9 cellular contexts compared by ENCODE assay signal in the genomic region with DNA sequence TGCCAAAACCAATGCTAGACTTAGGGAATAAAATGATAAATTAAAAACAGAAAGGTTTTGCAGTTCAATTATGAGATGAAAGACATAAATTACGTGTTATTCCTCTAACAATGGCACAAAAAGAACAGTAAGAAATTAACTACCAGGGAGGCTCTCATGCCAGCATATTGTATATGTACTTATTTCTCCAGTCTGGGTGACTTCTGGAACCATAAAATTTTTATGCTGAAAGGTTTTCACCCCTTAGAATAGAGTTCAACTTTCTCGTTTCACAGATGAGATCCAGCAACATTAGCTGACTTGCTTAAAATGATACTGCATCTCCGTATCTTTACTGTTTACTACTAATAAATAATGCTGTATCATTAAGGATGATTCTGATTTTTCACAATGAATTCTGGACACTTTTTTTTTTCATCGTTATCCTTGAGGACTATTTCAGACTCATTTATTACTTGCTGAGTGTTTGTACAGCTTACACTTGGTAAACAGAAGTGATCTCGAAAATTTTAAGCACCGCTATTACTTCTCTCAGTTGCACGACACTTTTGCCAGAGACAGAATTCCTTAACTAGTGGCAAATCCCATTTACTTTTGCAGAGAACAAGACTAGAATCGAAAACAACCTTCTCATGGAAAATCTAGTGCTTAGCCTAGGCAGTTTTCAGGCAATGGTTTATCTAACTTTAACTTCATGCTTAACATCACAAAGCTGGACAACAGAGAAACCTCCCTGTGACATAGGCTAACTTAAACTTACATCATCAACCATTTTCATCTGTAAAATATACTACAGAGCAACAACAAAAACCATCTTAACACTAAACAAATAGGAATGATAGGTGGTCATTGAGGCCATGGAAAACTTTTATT. TPM values are rescaled to one million over a fixed set of nuclear protein-coding genes. Genes with fewer than 3 reads are reported as not detected.
DNase-seq lines count a peak whose midpoint lies in the region; ATAC-seq, FAIRE-seq and TF ChIP-seq lines count a peak whose summit lies in the region.
"Had no signal": no experiment of that assay in that cellular context is flagged by ENCODE, and none has a peak within 500 bp of the region (broad histone marks: within the 10 kb centered on the region; RNA-seq: fewer than 3 reads in every experiment).

No MANE protein-coding gene starts in this region.

- TF ChIP-seq CTCF in MM.1S (IDR thresholded peaks at IDR 0.05; ENCODE audit: low read length) (no peak), endothelial cell (IDR thresholded peaks at IDR 0.05; ENCODE audit: unreplicated experiment) (no peak), pancreas (IDR thresholded peaks at IDR 0.05) (no peak)

- H3K27me3 ChIP-seq in MM.1S (replicated peaks; ENCODE audit: insufficient read depth, low read length), result no peaks in the 10 kb centered on the region
- H3K27me3 ChIP-seq in pancreas, result no peaks in the 10 kb centered on the region

- intact Hi-C loops in pancreas (cut with DNase I), result no loop called here

- no peak for FAIRE-seq in pancreas (lab: Jason Lieb, UNC)

- H3K4me3 ChIP-seq in MM.1S (ENCODE audit: low read length), result peak overlapping the region; percentile 54
- peak overlapping the region in 3 of 4 donors; percentile 24 to 61 (median 54) for H3K4me3 ChIP-seq in pancreas

- peaks cover 3% of the 10 kb centered on the region; the same call in 1 of the 2 replicates for H3F3A ChIP-seq in MM.1S (ENCODE audit: insufficient read depth, low read length)

- H3K27me3 Mint-ChIP-seq in endothelial cell (ENCODE audit: unreplicated experiment) (peaks cover 5% of the 10 kb centered on the region), T-helper 17 cell (no peaks in the 10 kb centered on the region)
- no peaks in the 10 kb centered on the region for H3K27me3 Mint-ChIP-seq in activated CD8-positive, alpha-beta memory T cell treated with anti-CD3 and anti-CD28 coated beads, Interleukin-2, amount 10 ng/mL, durations not matched to agents 7 days and 5 days

- H3K9me3 Mint-ChIP-seq in endothelial cell (ENCODE audit: unreplicated experiment), result no peaks in the 10 kb centered on the region
- H3K9me3 Mint-ChIP-seq in activated CD8-positive, alpha-beta memory T cell treated with anti-CD3 and anti-CD28 coated beads, Interleukin-2, amount 10 ng/mL, durations not matched to agents 7 days and 5 days (ENCODE audit: low read depth), result no peaks in the 10 kb centered on the region
- H3K9me3 Mint-ChIP-seq: stimulated activated effector memory CD8-positive, alpha-beta T cell treated with anti-CD3 and anti-CD28 coated beads, Interleukin-12 subunit alpha, Interleukin-12 subunit beta, amount 100 ng/mL, for 72 hours had no signal

- DNase-seq in DMS79 (lab: John Stamatoyannopoulos, UW) (peak; percentile 77), MM.1S (no peak), endothelial cell (ENCODE audit: low spot score) (no peak), pancreas (no peak), T-helper 17 cell (no peak)
- DNase-seq in activated CD8-positive, alpha-beta memory T cell treated with anti-CD3 and anti-CD28 coated beads, Interleukin-2, amount 10 ng/mL, durations not matched to agents 7 days and 5 days, result no peak

- no peaks in the 10 kb centered on the region for H3K9me2 ChIP-seq in MM.1S (replicated peaks; ENCODE audit: insufficient read depth, low read length)

- H3K79me2 ChIP-seq in MM.1S (ENCODE audit: low read length), result peaks cover 93% of the 10 kb centered on the region

- no peaks in the 10 kb centered on the region for H3K9me3 ChIP-seq in MM.1S (replicated peaks; ENCODE audit: insufficient read depth, low read length)
- H3K9me3 ChIP-seq in pancreas, result no peaks in the 10 kb centered on the region
- no peaks in the 10 kb centered on the region for H3K9me3 ChIP-seq in T-helper 17 cell (ENCODE audit: control insufficient read depth, low read length, poor library complexity, severe bottlenecking)

- H3K4me1 Mint-ChIP-seq in endothelial cell (ENCODE audit: unreplicated experiment) (peaks cover 18% of the 10 kb centered on the region), T-helper 17 cell (peaks cover 31% of the 10 kb centered on the region)
- peaks cover 49% of the 10 kb centered on the region for H3K4me1 Mint-ChIP-seq in activated CD8-positive, alpha-beta memory T cell treated with anti-CD3 and anti-CD28 coated beads, Interleukin-2, amount 10 ng/mL, durations not matched to agents 7 days and 5 days

- WGBS in pancreas, 2 donors, result 5% methylated on average over 8 of the region's 8 CpGs

- H2AFZ ChIP-seq in MM.1S (ENCODE audit: low read length), result no peak overlapping the region

- H3K4me2 ChIP-seq in MM.1S (ENCODE audit: low read depth, low read length), result peak overlapping the region; percentile 53

- H3K36me3 ChIP-seq in MM.1S (replicated peaks; ENCODE audit: insufficient read depth, low read length) (no peaks in the 10 kb centered on the region; the same call in none of the 2 replicates), pancreas (peaks cover 0 to 29% (median 29%) of the 10 kb centered on the region in 3 donors)

- CTCF ChIA-PET in activated CD8-positive, alpha-beta memory T cell treated with anti-CD3 and anti-CD28 coated beads, Interleukin-2, amount 10 ng/mL, durations not matched to agents 7 days and 5 days (lab: Charles Lee), result interaction anchor here (0.6 to 1.8 kb wide), 3 partner anchors 10 to 65 kb away, joined by 3 to 8 read pairs (median 4); partner anchors contain the start of gene ZCCHC8

- H3K27ac ChIP-seq in MM.1S (ENCODE audit: low read length) (no peak overlapping the region), pancreas (peak overlapping the region in 1 of 4 donors; percentile 35)

- ATAC-seq in pancreas (no peak), HG03095 (IDR thresholded peaks at IDR 0.05; ENCODE audit: unreplicated experiment) (no peak), HG03520 (IDR thresholded peaks at IDR 0.05; ENCODE audit: unreplicated experiment) (no peak), T-helper 17 cell (no peak)
- no peak for ATAC-seq in activated CD8-positive, alpha-beta memory T cell treated with anti-CD3 and anti-CD28 coated beads, Interleukin-2, amount 10 ng/mL, durations not matched to agents 7 days and 5 days
- ATAC-seq: stimulated activated effector memory CD8-positive, alpha-beta T cell treated with anti-CD3 and anti-CD28 coated beads, Interleukin-12 subunit alpha, Interleukin-12 subunit beta, amount 100 ng/mL, for 72 hours had no signal

- H3K9ac ChIP-seq in MM.1S (ENCODE audit: low read length), result no peak overlapping the region; the same call in 1 of the 2 replicates

- H3K4me1 ChIP-seq in MM.1S (ENCODE audit: low read length) (peaks cover 5% of the 10 kb centered on the region; the same call in 1 of the 2 replicates), pancreas (peaks cover 24 to 42% (median 33%) of the 10 kb centered on the region in 3 donors)

- H3K4me3 Mint-ChIP-seq in endothelial cell (ENCODE audit: unreplicated experiment) (peak overlapping the region; percentile 32), T-helper 17 cell (no peak overlapping the region)
- no peak overlapping the region for H3K4me3 Mint-ChIP-seq in activated CD8-positive, alpha-beta memory T cell treated with anti-CD3 and anti-CD28 coated beads, Interleukin-2, amount 10 ng/mL, durations not matched to agents 7 days and 5 days
- H3K4me3 Mint-ChIP-seq: stimulated activated effector memory CD8-positive, alpha-beta T cell treated with anti-CD3 and anti-CD28 coated beads, Interleukin-12 subunit alpha, Interleukin-12 subunit beta, amount 100 ng/mL, for 72 hours had no signal

- H4K20me1 ChIP-seq in MM.1S (ENCODE audit: insufficient read depth, low read length), result peaks cover 9% of the 10 kb centered on the region; the same call in 1 of the 2 replicates

- H3K36me3 Mint-ChIP-seq in endothelial cell (ENCODE audit: low read depth, unreplicated experiment) (peaks cover 30% of the 10 kb centered on the region), T-helper 17 cell (ENCODE audit: low read depth) (peaks cover 10% of the 10 kb centered on the region)
- peaks cover 61% of the 10 kb centered on the region for H3K36me3 Mint-ChIP-seq in activated CD8-positive, alpha-beta memory T cell treated with anti-CD3 and anti-CD28 coated beads, Interleukin-2, amount 10 ng/mL, durations not matched to agents 7 days and 5 days

- H3K27ac Mint-ChIP-seq in endothelial cell (ENCODE audit: unreplicated experiment) (no peak overlapping the region), T-helper 17 cell (no peak overlapping the region)
- no peak overlapping the region for H3K27ac Mint-ChIP-seq in activated CD8-positive, alpha-beta memory T cell treated with anti-CD3 and anti-CD28 coated beads, Interleukin-2, amount 10 ng/mL, durations not matched to agents 7 days and 5 days
- H3K27ac Mint-ChIP-seq: stimulated activated effector memory CD8-positive, alpha-beta T cell treated with anti-CD3 and anti-CD28 coated beads, Interleukin-12 subunit alpha, Interleukin-12 subunit beta, amount 100 ng/mL, for 72 hours had no signal

RNA-seq across cellular contexts. Expression of gene RSRC2, which starts 2.7 kb away (rescaled TPM):
- 75.2 TPM for total RNA-seq in endothelial cell (ENCODE audit: unreplicated experiment)
- total RNA-seq in pancreas, result 10 to 100 TPM; 17.1 to 37.3 (median 26.5) TPM
- polyA plus RNA-seq in pancreas, result 10 to 100 TPM; 38.2 to 70.6 TPM
- total RNA-seq in activated CD8-positive, alpha-beta memory T cell treated with anti-CD3 and anti-CD28 coated beads, Interleukin-2, amount 10 ng/mL, durations not matched to agents 7 days and 5 days, result 100 to 1,000 TPM; 102 to 113 TPM
- total RNA-seq in T-helper 17 cell, result 100 to 1,000 TPM; 292 to 297 TPM

RNA-seq across cellular contexts. Expression of gene KNTC1, which starts 3.0 kb away (rescaled TPM):
- total RNA-seq in endothelial cell (ENCODE audit: unreplicated experiment), result 32.6 TPM
- 1 to 10 TPM; 2.7 to 5.9 (median 4.2) TPM for total RNA-seq in pancreas
- polyA plus RNA-seq in pancreas, result 10 to 100 TPM in 1 of 2 donors, 1 to 10 TPM in 1; 6.6 to 10.2 TPM
- total RNA-seq in activated CD8-positive, alpha-beta memory T cell treated with anti-CD3 and anti-CD28 coated beads, Interleukin-2, amount 10 ng/mL, durations not matched to agents 7 days and 5 days, result 100 to 1,000 TPM; 129 to 200 TPM
- 10 to 100 TPM; 24.1 to 25.1 TPM for total RNA-seq in T-helper 17 cell

RNA-seq across cellular contexts. Expression of gene ZCCHC8, which starts 23.4 kb away (rescaled TPM):
- total RNA-seq in endothelial cell (ENCODE audit: unreplicated experiment), result 18.6 TPM
- 10 to 100 TPM in 3 of 6 donors, 1 to 10 TPM in 3; 8.6 to 14.6 (median 10.0) TPM for total RNA-seq in pancreas
- 10 to 100 TPM; 17.8 to 23.7 TPM for polyA plus RNA-seq in pancreas
- total RNA-seq in activated CD8-positive, alpha-beta memory T cell treated with anti-CD3 and anti-CD28 coated beads, Interleukin-2, amount 10 ng/mL, durations not matched to agents 7 days and 5 days, result 10 to 100 TPM; 45.2 to 45.3 TPM
- total RNA-seq in T-helper 17 cell, result 10 to 100 TPM; 53.0 to 60.3 TPM
